Comparison of ENCODE assay signal across 11 cellular contexts in the genomic region with DNA sequence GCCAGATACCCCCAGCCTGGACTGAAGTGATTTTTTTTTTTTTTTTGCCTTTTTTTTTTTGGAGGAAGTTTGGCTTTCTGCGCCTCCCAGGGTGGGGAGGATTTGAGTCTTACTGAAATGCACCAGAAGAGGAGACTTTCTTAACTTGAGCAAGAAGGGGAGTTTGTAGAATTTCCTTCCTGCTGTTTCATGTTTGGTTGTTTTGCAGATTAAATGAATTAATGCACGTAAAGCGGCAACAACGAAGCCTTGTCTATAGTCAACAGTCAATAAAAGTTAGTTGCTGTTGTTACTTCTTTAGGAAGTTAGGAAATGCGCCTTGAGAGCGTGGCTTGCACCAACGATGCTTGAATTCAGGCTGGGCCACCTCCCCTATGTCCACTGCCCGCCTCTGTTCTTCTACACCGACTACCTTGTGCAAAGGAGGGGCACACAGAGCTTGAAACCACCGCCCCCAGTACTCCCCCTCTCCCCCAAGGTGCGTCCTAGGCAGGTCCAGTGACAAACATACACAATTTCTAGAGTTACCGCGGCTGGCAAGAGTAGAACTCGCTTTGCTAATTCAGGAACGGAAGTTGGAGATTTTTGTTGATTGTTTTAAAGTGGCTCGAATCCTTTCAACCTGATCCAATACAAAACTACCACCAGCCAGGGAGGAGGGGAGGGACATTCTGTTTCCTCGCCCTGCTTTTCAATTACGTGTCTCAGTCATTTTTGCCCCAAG. TPM values are rescaled to one million over a fixed set of nuclear protein-coding genes. Genes with fewer than 3 reads are reported as not detected.
A peak's percentile ranks its signal among the peaks of the same experiment; 100 is the strongest.
DNase-seq lines count a peak whose midpoint lies in the region; ATAC-seq and TF ChIP-seq lines count a peak whose summit lies in the region.
"Had no signal": no experiment of that assay in that cellular context is flagged by ENCODE, and none has a peak within 500 bp of the region (broad histone marks: within the 10 kb centered on the region; RNA-seq: fewer than 3 reads in every experiment).

No MANE protein-coding gene starts in this region.

- H3K4me3 ChIP-seq in SK-N-SH (ENCODE audit: low read depth in 2 of 2, low read length in 1 of 2) (peak overlapping the region; percentile 34 to 51; a peak in 3 of 4 replicates), SK-N-MC (peak overlapping the region; percentile 85), trophoblast cell (ENCODE audit: low read depth, low read length) (no peak overlapping the region), transverse colon (peak overlapping the region in 1 of 4 donors; percentile 22)

- no peak overlapping the region for H2AK5ac ChIP-seq in trophoblast cell (ENCODE audit: low read length)

- no peak overlapping the region for H2BK12ac ChIP-seq in trophoblast cell (ENCODE audit: low read length)

- TF ChIP-seq POLR2A in transverse colon (IDR thresholded peaks at IDR 0.05) = no peak

- no peak overlapping the region for H2BK120ac ChIP-seq in trophoblast cell (ENCODE audit: insufficient read depth, low read length, poor library complexity)

- H3K27ac ChIP-seq in SK-N-SH (ENCODE audit: low read depth in 2 of 2, low read length in 1 of 2) (no peak overlapping the region), SK-N-MC (peak overlapping the region; percentile 32; the same call in 1 of the 2 replicates), trophoblast cell (ENCODE audit: low read depth, low read length) (no peak overlapping the region), transverse colon (no peak overlapping the region)
- H3K27ac ChIP-seq: skin epidermis had no signal

- no peaks in the 10 kb centered on the region for H3K79me1 ChIP-seq in trophoblast cell (ENCODE audit: low read length)

- no peaks in the 10 kb centered on the region for H3K9me3 Mint-ChIP-seq in endothelial cell (ENCODE audit: unreplicated experiment)

- H3K4me2 ChIP-seq in SK-N-SH (peak overlapping the region; percentile 74), trophoblast cell (ENCODE audit: low read length) (peak overlapping the region; percentile 47)

- in situ Hi-C loops in transverse colon (cut with MboI; ENCODE audit: low pct_ligation_motif_present in 1 of 4, low pct_unique_long_range_greater_than_20kb in 1 of 4, low sequenced_read_pairs in 3 of 4) = no loop called here

- H4K20me1 ChIP-seq in SK-N-SH (ENCODE audit: insufficient read depth) = no peaks in the 10 kb centered on the region

- POLR2A ChIA-PET in SK-N-SH (lab: Yijun Ruan, JAX) = no interaction called here

- H2AFZ ChIP-seq in SK-N-SH (ENCODE audit: low read depth) (peak overlapping the region; percentile 56), trophoblast cell (ENCODE audit: insufficient read depth, low read length, poor library complexity) (no peak overlapping the region)

- H3K23ac ChIP-seq in trophoblast cell (ENCODE audit: low read length) = no peak overlapping the region

- ATAC-seq in SK-N-SH treated with all-trans-retinoic acid at 6 μM for 48 hours (no peak), HG03135 (IDR thresholded peaks at IDR 0.05; ENCODE audit: unreplicated experiment) (no peak)

- TF ChIP-seq EP300 in SK-N-SH (IDR thresholded peaks at IDR 0.05; ENCODE audit: borderline replicate concordance in 1 of 2, low read depth in 1 of 2, low read length in 1 of 2) (no peak), transverse colon (IDR thresholded peaks at IDR 0.05; ENCODE audit: low read depth) (no peak)

- no peak overlapping the region for H3K4ac ChIP-seq in trophoblast cell (ENCODE audit: low read depth, low read length)

- H3K27me3 Mint-ChIP-seq in endothelial cell (ENCODE audit: unreplicated experiment) = peaks cover 19% of the 10 kb centered on the region

- no peak for TF ChIP-seq RAD21 in SK-N-SH (IDR thresholded peaks at IDR 0.05; ENCODE audit: low read length)

- CTCF ChIA-PET in SK-N-SH (lab: Yijun Ruan, JAX) = interaction anchor here (0.8 to 3.8 kb wide), 4 partner anchors 25 to 78 kb away, joined by 3 to 17 read pairs (median 4); a partner anchor contains a TSS

- H3K27me3 ChIP-seq in SK-N-SH (ENCODE audit: insufficient read depth) (peaks cover 19% of the 10 kb centered on the region; the same call in 1 of the 2 replicates), trophoblast cell (ENCODE audit: insufficient read depth, low read length) (peaks cover 33% of the 10 kb centered on the region), transverse colon (peaks cover 68% of the 10 kb centered on the region)

- no peaks in the 10 kb centered on the region for H3K9me3 ChIP-seq in SK-N-SH
- H3K9me3 ChIP-seq in SK-N-MC (ENCODE audit: low read depth, low read length) = no peaks in the 10 kb centered on the region
- H3K9me3 ChIP-seq in trophoblast cell (ENCODE audit: insufficient read depth, low read depth, low read length) = peaks cover 4% of the 10 kb centered on the region
- H3K9me3 ChIP-seq in transverse colon = no peaks in the 10 kb centered on the region

- peaks cover 23% of the 10 kb centered on the region for H3F3A ChIP-seq in SK-N-SH (replicated peaks; ENCODE audit: insufficient read depth)

- H3K4me1 ChIP-seq in SK-N-SH (ENCODE audit: control insufficient read depth in 1 of 2, insufficient read depth in 2 of 2, low read depth in 1 of 2, low read length in 1 of 2) (peaks cover 2 to 12% of the 10 kb centered on the region in 2 experiments; a peak in 1 of 4 replicates), trophoblast cell (ENCODE audit: control insufficient read depth in 1 of 2, insufficient read depth in 2 of 2, low read length in 2 of 2) (peaks cover 17 to 20% of the 10 kb centered on the region in 2 experiments), transverse colon (peaks cover 5 to 26% (median 17%) of the 10 kb centered on the region in 4 donors)

- H3K79me2 ChIP-seq in SK-N-SH (ENCODE audit: insufficient read depth) (no peaks in the 10 kb centered on the region), trophoblast cell (ENCODE audit: control insufficient read depth, insufficient read depth, low read length, poor library complexity) (no peaks in the 10 kb centered on the region)

- H3K27ac Mint-ChIP-seq in endothelial cell (ENCODE audit: unreplicated experiment) = peak overlapping the region; percentile 48

- 18% methylated on average over 17 of the region's 18 CpGs for WGBS in SK-N-SH (ENCODE audit: low lambda C conversion rate)
- no CpG with 5 or more reads among the region's 18 CpGs for WGBS in trophoblast cell (ENCODE audit: extremely low coverage, insufficient coverage, insufficient read length)
- WGBS in transverse colon (ENCODE audit: low coverage in 1 of 2), 2 donors = 8 to 12% methylated on average over 11 to 18 of the region's 18 CpGs

- H4K12ac ChIP-seq in trophoblast cell (ENCODE audit: low read depth, low read length) = no peak overlapping the region

- H2BK5ac ChIP-seq in trophoblast cell (ENCODE audit: low read depth, low read length, poor library complexity) = no peak overlapping the region

- H3K4me1 Mint-ChIP-seq in endothelial cell (ENCODE audit: unreplicated experiment) = peaks cover 6% of the 10 kb centered on the region

- H3K4me3 Mint-ChIP-seq in endothelial cell (ENCODE audit: unreplicated experiment) = peak overlapping the region; percentile 57

- intact Hi-C loops in transverse colon (cut with DNase I; ENCODE audit: low total_unique reads) = no loop called here

- H3K9me2 ChIP-seq in SK-N-SH = no peaks in the 10 kb centered on the region

- no peak overlapping the region for H4K91ac ChIP-seq in trophoblast cell (ENCODE audit: low read depth, low read length)

- TF ChIP-seq CTCF in SK-N-SH (IDR thresholded peaks at IDR 0.05) (no peak), endothelial cell (IDR thresholded peaks at IDR 0.05; ENCODE audit: unreplicated experiment) (no peak), transverse colon (IDR thresholded peaks at IDR 0.05) (no peak)

- H3K36me3 ChIP-seq in SK-N-SH (replicated peaks in 1 of 2; ENCODE audit: control insufficient read depth in 1 of 2, insufficient read depth in 2 of 2, low read length in 1 of 2) (no peaks in the 10 kb centered on the region), SK-N-MC (ENCODE audit: insufficient read depth, low read length) (no peaks in the 10 kb centered on the region), trophoblast cell (ENCODE audit: control insufficient read depth in 1 of 2, insufficient read depth in 2 of 2, low read length in 2 of 2) (no peaks in the 10 kb centered on the region), transverse colon (no peaks in the 10 kb centered on the region)

- H3K36me3 Mint-ChIP-seq in endothelial cell (ENCODE audit: low read depth, unreplicated experiment) = no peaks in the 10 kb centered on the region

- no peak overlapping the region for H3K18ac ChIP-seq in trophoblast cell (ENCODE audit: low read length)

- H4K8ac ChIP-seq in trophoblast cell (ENCODE audit: low read depth, low read length) = no peak overlapping the region

- H3K14ac ChIP-seq in trophoblast cell (ENCODE audit: low read length) = no peak overlapping the region

- DNase-seq in SK-N-SH (no peak), SK-N-MC (ENCODE audit: low read depth, low spot score) (no peak), endothelial cell (ENCODE audit: low spot score) (no peak), trophoblast cell (no peak), transverse colon (no peak)
- DNase-seq in stimulated activated CD4-positive, alpha-beta T cell treated with anti-CD3 and anti-CD28 coated beads, Interleukin-12 subunit alpha, Interleukin-12 subunit beta, amount 100 ng/mL, for 4 hours = no peak
- DNase-seq: kidney, NCI-H2171 treated with DMSO at 0.1 percent for 48 hours had no signal

- H3K9ac ChIP-seq in SK-N-SH (peak overlapping the region; percentile 21; the same call in 1 of the 2 replicates), SK-N-MC (ENCODE audit: insufficient read length) (peak overlapping the region; percentile 48), trophoblast cell (ENCODE audit: low read length) (no peak overlapping the region)

TF ChIP-seq in SK-N-SH, 30 proteins besides CTCF, POLR2A, EP300 and RAD21 (continues in another document):
- TF ChIP-seq GATA2 (CRISPR knock-in tag; IDR thresholded peaks at IDR 0.05) = no peak

RNA-seq across cellular contexts. Expression of a gene that starts 0.8 kb away (rescaled TPM):
- 8.8 and 9.1 TPM in 2 replicates for polyA plus RNA-seq in SK-N-SH (2012; rRNA removed)
- polyA plus RNA-seq in SK-N-SH (2012; cell fraction: cytosol; rRNA removed) = 6.8 and 6.9 TPM in 2 replicates
- 9.5 and 17.7 TPM in 2 replicates for polyA plus RNA-seq in SK-N-SH (2012; cell fraction: nucleus; rRNA removed)
- total RNA-seq in endothelial cell (ENCODE audit: unreplicated experiment) (not detected), transverse colon (not detected)
- 4.6 and 4.7 TPM in 2 replicates for polyA plus RNA-seq in trophoblast cell (2013)

RNA-seq across cellular contexts. Expression of a gene that starts 33.3 kb away (rescaled TPM):
- 44.0 and 51.4 TPM in 2 replicates for polyA plus RNA-seq in SK-N-SH (2012; rRNA removed)
- 76.2 and 158 TPM in 2 replicates for polyA plus RNA-seq in SK-N-SH (2012; cell fraction: cytosol; rRNA removed)
- polyA plus RNA-seq in SK-N-SH (2012; cell fraction: nucleus; rRNA removed) = 6.7 and 19.2 TPM in 2 replicates
- total RNA-seq in endothelial cell (ENCODE audit: unreplicated experiment) (43.7 TPM), transverse colon (10 to 100 TPM in 3 of 4 donors, 1 to 10 TPM in 1; 4.6 to 73.5 (median 28.5) TPM)
- 157 and 160 TPM in 2 replicates for polyA plus RNA-seq in trophoblast cell (2013)
